In genomic region chr22:46791201-46791731, GRCh38 we compare ENCODE assay signal across 8 cellular contexts. TPM values are rescaled to one million over a fixed set of nuclear protein-coding genes. Genes with fewer than 3 reads are reported as not detected.
DNase-seq lines count a peak whose midpoint lies in the region; ATAC-seq and TF ChIP-seq lines count a peak whose summit lies in the region.

No MANE protein-coding gene starts in this region.

- peak overlapping the region; percentile 24 for H3K4me3 ChIP-seq in brain microvascular endothelial cell (ENCODE audit: low read depth, low read length)

- H3K9me3 Mint-ChIP-seq in activated B cell treated with CpG ODN at 0.5 μM for 24 hours (no peaks in the 10 kb centered on the region), WTC11 (no peaks in the 10 kb centered on the region)

- ATAC-seq in activated B cell treated with CpG ODN at 0.5 μM for 24 hours (ENCODE audit: low read depth) (peak; percentile 95), WTC11 (no peak)

- H3K27me3 Mint-ChIP-seq in activated B cell treated with CpG ODN at 0.5 μM for 24 hours (no peaks in the 10 kb centered on the region), WTC11 (ENCODE audit: low read depth) (no peaks in the 10 kb centered on the region)

- H3K4me3 Mint-ChIP-seq in activated B cell treated with CpG ODN at 0.5 μM for 24 hours (peak overlapping the region; percentile 78), WTC11 (no peak overlapping the region)

- POLR2A ChIA-PET in activated B cell treated with CpG ODN at 0.5 μM for 24 hours (lab: Charles Lee): interaction anchor here (0.6 to 3.0 kb wide), 7 partner anchors 10 to 203 kb away, joined by 3 to 39 read pairs (median 5); partner anchors contain the start of gene TBC1D22A
- POLR2A ChIA-PET in WTC11 (lab: Charles Lee): no interaction called here

- DNase-seq in H4 (ENCODE audit: low spot score) (peak; percentile 69), activated B cell treated with CpG ODN at 0.5 μM for 24 hours (no peak), brain microvascular endothelial cell (peak; percentile 75), medulla oblongata (ENCODE audit: extremely low spot score) (peak; percentile 66), WTC11 (ENCODE audit: low spot score) (no peak), NCI-H2227 treated with DMSO at 0.1 percent for 48 hours (lab: John Stamatoyannopoulos, UW) (no peak), 8988T (no peak)
- peak; percentile 51 for DNase-seq in stimulated activated CD8-positive, alpha-beta memory T cell treated with anti-CD3 and anti-CD28 coated beads, Interleukin-7, amount 100 ng/mL, for 24 hours (ENCODE audit: low read depth)

- intact Hi-C loops in activated B cell treated with CpG ODN at 0.5 μM for 24 hours (cut with micrococcal nuclease): loop anchor here (1.0 kb wide), 2 partner anchors 17 to 29 kb away; partner anchors contain the start of gene TBC1D22A

- H3K27ac Mint-ChIP-seq in activated B cell treated with CpG ODN at 0.5 μM for 24 hours: peak overlapping the region; percentile 94
- H3K27ac Mint-ChIP-seq in WTC11: no peak overlapping the region

- H3K36me3 ChIP-seq in brain microvascular endothelial cell (replicated peaks): peaks cover 11% of the 10 kb centered on the region

- CTCF ChIA-PET in activated B cell treated with CpG ODN at 0.5 μM for 24 hours (lab: Charles Lee): interaction anchor here (0.7 to 1.5 kb wide), 8 partner anchors 9 to 35 kb away, joined by 3 to 9 read pairs (median 4); partner anchors contain the start of gene TBC1D22A
- CTCF ChIA-PET in WTC11 (lab: Charles Lee): no interaction called here

- H3K36me3 Mint-ChIP-seq in activated B cell treated with CpG ODN at 0.5 μM for 24 hours (ENCODE audit: low read depth) (peaks cover 67% of the 10 kb centered on the region), WTC11 (no peaks in the 10 kb centered on the region)

- in situ Hi-C loops in brain microvascular endothelial cell (cut with HindIII; ENCODE audit: low pct_ligation_motif_present, low sequenced_read_pairs): no loop called here

- TF ChIP-seq CTCF in activated B cell treated with CpG ODN at 0.5 μM for 24 hours (IDR thresholded peaks at IDR 0.05) (no peak), brain microvascular endothelial cell (IDR thresholded peaks at IDR 0.05; ENCODE audit: low read depth, low read length, missing control alignments) (no peak), WTC11 (IDR thresholded peaks at IDR 0.05) (no peak)

- H3K4me1 Mint-ChIP-seq in activated B cell treated with CpG ODN at 0.5 μM for 24 hours (peaks cover 57% of the 10 kb centered on the region), WTC11 (no peaks in the 10 kb centered on the region)

- no peaks in the 10 kb centered on the region for H3K27me3 ChIP-seq in brain microvascular endothelial cell (replicated peaks)

- H3K27ac ChIP-seq in brain microvascular endothelial cell: peak overlapping the region; percentile 93

TF ChIP-seq in WTC11, 78 proteins besides CTCF, POLR2A, EP300 and RAD21:
- TF ChIP-seq RELA (CRISPR knock-in tag; IDR thresholded peaks at IDR 0.05; ENCODE audit: borderline replicate concordance) (no peak), PREB (CRISPR knock-in tag; IDR thresholded peaks at IDR 0.05; ENCODE audit: borderline replicate concordance) (no peak), MYBL2 (CRISPR knock-in tag; IDR thresholded peaks at IDR 0.05) (no peak), NR3C1 (CRISPR knock-in tag; conservative IDR thresholded peaks at IDR 0.05; ENCODE audit: low read depth) (no peak), ZNF512 (CRISPR knock-in tag; IDR thresholded peaks at IDR 0.05; ENCODE audit: borderline replicate concordance) (no peak), ZNF396 (CRISPR knock-in tag; IDR thresholded peaks at IDR 0.05; ENCODE audit: borderline replicate concordance) (no peak), FOXJ3 (CRISPR knock-in tag; IDR thresholded peaks at IDR 0.05; ENCODE audit: borderline replicate concordance) (no peak), PRRX2 (CRISPR knock-in tag; IDR thresholded peaks at IDR 0.05) (no peak), AR (CRISPR knock-in tag; IDR thresholded peaks at IDR 0.05) (no peak), ZNF416 (CRISPR knock-in tag; IDR thresholded peaks at IDR 0.05) (no peak)

RNA-seq across cellular contexts. Expression of gene TBC1D22A, which starts 28.8 kb away (rescaled TPM):
- total RNA-seq in H4 (2014; rRNA removed; shearing (Covaris generic)): 7.0 and 8.6 TPM in 2 replicates
- 73.0 and 85.9 TPM in 2 replicates for total RNA-seq in activated B cell treated with CpG ODN at 0.5 μM for 24 hours
- total RNA-seq in WTC11 (2021): 18.1 to 21.0 TPM (median 19.1 TPM) in 3 replicates

RNA-seq across cellular contexts. Expression of gene CERK, which starts 53.2 kb away (rescaled TPM):
- total RNA-seq in H4 (2014; rRNA removed; shearing (Covaris generic)): 16.9 and 19.6 TPM in 2 replicates
- total RNA-seq in activated B cell treated with CpG ODN at 0.5 μM for 24 hours (13.8 and 16.9 TPM in 2 replicates), WTC11 (2021) (45.6 to 50.2 TPM (median 49.7 TPM) in 3 replicates)

Comparison
In these comparisons a context has a peak if more than half of its experiments do, and no peak if none do; other contexts are left out.
1. DNase-seq: peak in H4 (single experiment), brain microvascular endothelial cell (single experiment), medulla oblongata (single experiment) and stimulated activated CD8-positive, alpha-beta memory T cell treated with anti-CD3 and anti-CD28 coated beads, Interleukin-7, amount 100 ng/mL, for 24 hours (single experiment); none in activated B cell treated with CpG ODN at 0.5 μM for 24 hours (single experiment), WTC11 (single experiment), NCI-H2227 treated with DMSO at 0.1 percent for 48 hours (single experiment) and 8988T (single experiment).